20 cellular contexts compared by ENCODE assay signal in genomic region chr16:55898592-55898991, GRCh38. TPM values are rescaled to one million over a fixed set of nuclear protein-coding genes. Genes with fewer than 3 reads are reported as not detected.
A peak's percentile ranks its signal among the peaks of the same experiment; 100 is the strongest.
DNase-seq lines count a peak whose midpoint lies in the region; ATAC-seq and TF ChIP-seq lines count a peak whose summit lies in the region.
"Had no signal": no experiment of that assay in that cellular context is flagged by ENCODE, and none has a peak within 500 bp of the region (broad histone marks: within the 10 kb centered on the region; RNA-seq: fewer than 3 reads in every experiment).

No MANE protein-coding gene starts in this region.

- TF ChIP-seq POLR2A in vagina (IDR thresholded peaks at IDR 0.05): no peak

- peak; percentile 5 for DNase-seq in activated CD8-positive, alpha-beta memory T cell treated with anti-CD3 and anti-CD28 coated beads for 24 hours
- DNase-seq in activated CD8-positive, alpha-beta memory T cell treated with anti-CD3 and anti-CD28 coated beads, Interleukin-2, amount 50 U/mL, for 48 hours: no peak
- DNase-seq in coronary artery (ENCODE audit: low spot score): peak; percentile 22
- no peak for DNase-seq in neural crest cell (ENCODE audit: low read depth, low spot score)
- peak; percentile 60 to 67 for DNase-seq in vagina (ENCODE audit: extremely low spot score in 2 of 2)
- DNase-seq in NCI-H524 (lab: John Stamatoyannopoulos, UW): no peak
- DNase-seq: AML-193; Caco-2; Calu3; CD4-positive, alpha-beta T cell; CD8-positive, alpha-beta T cell; DMS79 treated with DMSO at 0.1 percent for 48 hours; GF-D8 had no signal

- peaks cover 2% of the 10 kb centered on the region for H3K36me3 Mint-ChIP-seq in neural crest cell (ENCODE audit: low read depth)
- H3K36me3 Mint-ChIP-seq: CD8-positive, alpha-beta T cell had no signal

- no peak overlapping the region for H3K4me3 Mint-ChIP-seq in neural crest cell
- H3K4me3 Mint-ChIP-seq: B cell; CD4-positive, alpha-beta T cell; CD8-positive, alpha-beta T cell had no signal

- H3K27me3 Mint-ChIP-seq in neural crest cell (ENCODE audit: low read depth): peaks cover 9% of the 10 kb centered on the region
- H3K27me3 Mint-ChIP-seq: B cell had no signal

- H3K27me3 ChIP-seq in vagina: no peaks in the 10 kb centered on the region
- H3K27me3 ChIP-seq: BLaER1 treated with 17β-estradiol and CSF1 and Interleukin-3, amounts not matched to agents 10 nM and 100 nM had no signal

- intact Hi-C loops in vagina (cut with DNase I): no loop called here

- no peaks in the 10 kb centered on the region for H3K36me3 ChIP-seq in vagina
- H3K36me3 ChIP-seq: BLaER1 treated with 17β-estradiol and CSF1 and Interleukin-3, amounts not matched to agents 10 nM and 100 nM had no signal

- TF ChIP-seq CTCF in coronary artery (IDR thresholded peaks at IDR 0.05) (no peak), neural crest cell (conservative IDR thresholded peaks at IDR 0.05) (no peak), vagina (IDR thresholded peaks at IDR 0.05) (no peak)

- peak overlapping the region; percentile 67 for H3K27ac Mint-ChIP-seq in neural crest cell (ENCODE audit: unreplicated experiment)
- H3K27ac Mint-ChIP-seq: B cell; CD4-positive, alpha-beta T cell; CD8-positive, alpha-beta T cell had no signal

- no peak for ATAC-seq in GM21526 (IDR thresholded peaks at IDR 0.05; ENCODE audit: low FRiP score, unreplicated experiment)
- ATAC-seq: A549; CD8-positive, alpha-beta T cell had no signal

- peaks cover 15% of the 10 kb centered on the region for H3K4me1 Mint-ChIP-seq in neural crest cell
- H3K4me1 Mint-ChIP-seq: B cell had no signal

- no peaks in the 10 kb centered on the region for H3K9me3 ChIP-seq in vagina

- no peaks in the 10 kb centered on the region for H3K4me1 ChIP-seq in vagina
- H3K4me1 ChIP-seq: A549, Caco-2 had no signal

- H3K9me3 Mint-ChIP-seq in neural crest cell: peaks cover 11% of the 10 kb centered on the region

- H3K4me3 ChIP-seq in coronary artery: no peak overlapping the region
- H3K4me3 ChIP-seq in vagina: no peak overlapping the region
- H3K4me3 ChIP-seq: A549; BLaER1 treated with 17β-estradiol and CSF1 and Interleukin-3, amounts not matched to agents 10 nM and 100 nM had no signal

- H3K27ac ChIP-seq in coronary artery (no peak overlapping the region), vagina (no peak overlapping the region)
- H3K27ac ChIP-seq: 22Rv1; A549; BLaER1 treated with 17β-estradiol and CSF1 and Interleukin-3, amounts not matched to agents 10 nM and 100 nM; C4-2B had no signal

RNA-seq across cellular contexts. Expression of gene CES5A, which starts 23.4 kb away (rescaled TPM):
- total RNA-seq in neural crest cell: not detected in 2 replicates
- total RNA-seq in vagina: not detected
- total RNA-seq: A172; B cell; Caco-2; Calu3; CD4-positive, alpha-beta T cell; CD8-positive, alpha-beta T cell had no signal

Comparison
In these comparisons a context has a peak if more than half of its experiments do, and no peak if none do; other contexts are left out.
1. DNase-seq: peak in activated CD8-positive, alpha-beta memory T cell treated with anti-CD3 and anti-CD28 coated beads for 24 hours (single experiment), coronary artery (single experiment) and vagina (2 of 2); none in activated CD8-positive, alpha-beta memory T cell treated with anti-CD3 and anti-CD28 coated beads, Interleukin-2, amount 50 U/mL, for 48 hours (single experiment), neural crest cell (single experiment) and NCI-H524 (0 of 2).